ENCODE assay signal across 35 cellular contexts in the genomic region with DNA sequence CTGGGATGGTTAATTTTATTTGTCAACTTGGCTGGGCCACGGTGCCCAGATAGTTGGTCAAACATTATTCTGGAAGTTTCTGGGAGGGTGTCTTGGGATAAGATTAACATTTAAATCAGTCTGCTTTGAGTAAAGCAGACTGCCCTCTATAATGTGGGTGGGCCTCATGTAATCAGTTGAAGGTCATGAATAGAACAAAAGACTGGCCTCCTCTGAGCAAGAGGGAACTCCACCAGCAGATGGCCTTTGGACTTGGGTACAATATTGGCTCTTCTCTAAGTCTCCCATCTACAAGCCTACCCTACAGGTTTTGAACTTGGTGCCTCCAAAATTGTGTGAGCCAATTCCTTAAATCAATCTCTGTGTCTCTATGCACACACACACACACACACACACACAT.
DNase-seq lines count a peak whose midpoint lies in the region; ATAC-seq, FAIRE-seq and TF ChIP-seq lines count a peak whose summit lies in the region.
"Had no signal": no experiment of that assay in that cellular context is flagged by ENCODE, and none has a peak within 500 bp of the region (broad histone marks: within the 10 kb centered on the region; RNA-seq: fewer than 3 reads in every experiment).

No MANE protein-coding gene starts in this region.

- POLR2A ChIA-PET in HEK293 (lab: Yijun Ruan, JAX) (no interaction called here), K562 (lab: Yijun Ruan, JAX) (no interaction called here), HepG2 (lab: Yijun Ruan, JAX) (no interaction called here)

- H3K27me3 ChIP-seq in K562 (ENCODE audit: control insufficient read depth in 2 of 2, insufficient read depth in 2 of 2, low read length in 2 of 2), result peaks cover 0 to 17% of the 10 kb centered on the region in 2 experiments; a peak in 2 of 5 replicates
- peaks cover 0 to 15% of the 10 kb centered on the region in 2 experiments; a peak in 3 of 5 replicates for H3K27me3 ChIP-seq in HepG2 (ENCODE audit: control insufficient read depth in 1 of 2, insufficient read depth in 2 of 2, low read length in 2 of 2)
- H3K27me3 ChIP-seq: BE2C; BLaER1; BLaER1 treated with 17β-estradiol and CSF1 and Interleukin-3, amounts not matched to agents 10 nM and 100 nM had no signal

- no peak for ATAC-seq in K562
- ATAC-seq in HG02642 (IDR thresholded peaks at IDR 0.05; ENCODE audit: poor library complexity, unreplicated experiment), result no peak
- no peak for ATAC-seq in HepG2
- ATAC-seq: A549; CD8-positive, alpha-beta T cell had no signal

- H3K79me2 ChIP-seq in K562 (ENCODE audit: control insufficient read depth, insufficient read depth, low read length), result no peaks in the 10 kb centered on the region
- H3K79me2 ChIP-seq in HepG2 (ENCODE audit: insufficient read depth, low read length), result no peaks in the 10 kb centered on the region

- no peaks in the 10 kb centered on the region for H3K9me3 Mint-ChIP-seq in activated naive CD8-positive, alpha-beta T cell treated with anti-CD3 and anti-CD28 coated beads for 36 hours
- H3K9me3 Mint-ChIP-seq: CD4-positive, alpha-beta T cell; CD8-positive, alpha-beta memory T cell; CD8-positive, alpha-beta T cell had no signal

- H3K36me3 ChIP-seq in HEK293 (ENCODE audit: control insufficient read depth in 2 of 2, insufficient read depth in 1 of 2, low read length in 2 of 2) (no peaks in the 10 kb centered on the region), K562 (ENCODE audit: control insufficient read depth, insufficient read depth, low read length) (no peaks in the 10 kb centered on the region), HepG2 (replicated peaks in 1 of 2; ENCODE audit: control insufficient read depth in 1 of 2, insufficient read depth in 2 of 2, low read length in 2 of 2) (no peaks in the 10 kb centered on the region)
- H3K36me3 ChIP-seq: BE2C; BLaER1; BLaER1 treated with 17β-estradiol and CSF1 and Interleukin-3, amounts not matched to agents 10 nM and 100 nM had no signal

- H3K4me3 Mint-ChIP-seq in activated naive CD8-positive, alpha-beta T cell treated with anti-CD3 and anti-CD28 coated beads for 36 hours, result no peak overlapping the region
- H3K4me3 Mint-ChIP-seq: B cell; CD14-positive monocyte; CD4-positive, alpha-beta memory T cell; CD4-positive, alpha-beta T cell; CD4-positive, CD25-positive, alpha-beta regulatory T cell; CD8-positive, alpha-beta memory T cell; CD8-positive, alpha-beta T cell had no signal

- CTCF ChIA-PET in HEK293 (lab: Yijun Ruan, JAX) (interaction anchor here (0.6 kb wide), 1 partner anchor 609 kb away, joined by 3 read pairs; no protein-coding TSS in a partner anchor), K562 (lab: Yijun Ruan, JAX; ENCODE audit: low intra/inter-chr PET ratio) (no interaction called here), HepG2 (lab: Yijun Ruan, JAX; ENCODE audit: low intra/inter-chr PET ratio, low total read pairs) (no interaction called here)

- H3K27me3 Mint-ChIP-seq in activated naive CD8-positive, alpha-beta T cell treated with anti-CD3 and anti-CD28 coated beads for 36 hours, result peaks cover 3% of the 10 kb centered on the region
- H3K27me3 Mint-ChIP-seq: CD4-positive, alpha-beta memory T cell; CD4-positive, alpha-beta T cell had no signal

- no peak overlapping the region for H2AFZ ChIP-seq in K562 (ENCODE audit: low read depth, low read length)
- no peak overlapping the region for H2AFZ ChIP-seq in HepG2 (ENCODE audit: low read length)

- TF ChIP-seq POLR2A in K562 (conservative IDR thresholded peaks at IDR 0.05) (no peak), HepG2 (IDR thresholded peaks at IDR 0.05; ENCODE audit: insufficient read depth in 1 of 2, low read depth in 2 of 2, low read length in 2 of 2) (no peak)

- H3K27ac ChIP-seq in HEK293 (ENCODE audit: extremely low read depth, low read depth, low read length) (no peak overlapping the region), K562 (ENCODE audit: extremely low read depth, low read depth, low read length) (no peak overlapping the region), HepG2 (ENCODE audit: extremely low read length, insufficient read depth, low read length) (no peak overlapping the region)
- H3K27ac ChIP-seq: 22Rv1; A549; BLaER1; BLaER1 treated with 17β-estradiol and CSF1 and Interleukin-3, amounts not matched to agents 10 nM and 100 nM; C4-2B had no signal

- FAIRE-seq in K562 (lab: Jason Lieb, UNC) (no peak), HepG2 (lab: Jason Lieb, UNC) (no peak)
- FAIRE-seq: A204.1, A549, D721Med had no signal

- H3K4me1 ChIP-seq in HEK293 (ENCODE audit: control insufficient read depth, insufficient read depth, low read length), result no peaks in the 10 kb centered on the region
- H3K4me1 ChIP-seq in K562 (replicated peaks in 1 of 2; ENCODE audit: control insufficient read depth in 2 of 2, insufficient read depth in 2 of 2, low read length in 2 of 2), result no peaks in the 10 kb centered on the region
- no peaks in the 10 kb centered on the region for H3K4me1 ChIP-seq in HepG2 (ENCODE audit: insufficient read depth, low read length)
- H3K4me1 ChIP-seq: A549, Caco-2 had no signal

- no peak for DNase-seq in K562 (ENCODE audit: extremely low read depth in 1 of 4, low spot score in 3 of 4)
- peak; percentile 6 for DNase-seq in posterior vena cava (ENCODE audit: low spot score)
- DNase-seq in HepG2 (ENCODE audit: low spot score), result no peak
- DNase-seq in activated naive CD8-positive, alpha-beta T cell treated with anti-CD3 and anti-CD28 coated beads for 36 hours, result no peak
- DNase-seq: 8988T; ACHN; AML-193; BE2C; C1 segment of cervical spinal cord; Caco-2; Calu3; CD4-positive, alpha-beta memory T cell; CD4-positive, alpha-beta T cell; CD4-positive, CD25-positive, alpha-beta regulatory T cell; CD8-positive, alpha-beta memory T cell; CD8-positive, alpha-beta T cell; COR-L47; DMS 273 treated with DMSO at 0.1 percent for 48 hours; DMS153; DMS53; DMS79; DMS79 treated with DMSO at 0.1 percent for 48 hours; DND-41; EL had no signal

- H3K9ac ChIP-seq in K562 (ENCODE audit: insufficient read depth in 1 of 2, low read depth in 2 of 2, low read length in 2 of 2) (no peak overlapping the region), HepG2 (ENCODE audit: insufficient read depth, low read depth, low read length) (no peak overlapping the region)
- H3K9ac ChIP-seq: BLaER1; BLaER1 treated with 17β-estradiol and CSF1 and Interleukin-3, amounts not matched to agents 10 nM and 100 nM had no signal

- peaks cover 10% of the 10 kb centered on the region for H3K4me1 Mint-ChIP-seq in activated naive CD8-positive, alpha-beta T cell treated with anti-CD3 and anti-CD28 coated beads for 36 hours
- H3K4me1 Mint-ChIP-seq: B cell had no signal

- 0% methylated on average over 1 of the region's 1 CpG for WGBS in K562 (ENCODE audit: insufficient coverage, low coverage, missing lambda C conversion rate)
- WGBS in HepG2 (ENCODE audit: low lambda C conversion rate), result 0% methylated on average over 1 of the region's 1 CpG

- H4K20me1 ChIP-seq in K562 (replicated peaks; ENCODE audit: control insufficient read depth, insufficient read depth, low read length) (no peaks in the 10 kb centered on the region), HepG2 (ENCODE audit: insufficient read depth, low read length) (no peaks in the 10 kb centered on the region)
- H4K20me1 ChIP-seq: BLaER1; BLaER1 treated with 17β-estradiol and CSF1 and Interleukin-3, amounts not matched to agents 10 nM and 100 nM had no signal

- no peak overlapping the region for H3K4me2 ChIP-seq in K562 (ENCODE audit: insufficient read depth, low read length)
- H3K4me2 ChIP-seq in HepG2 (ENCODE audit: low read depth, low read length), result no peak overlapping the region
- H3K4me2 ChIP-seq: A549; BLaER1; BLaER1 treated with 17β-estradiol and CSF1 and Interleukin-3, amounts not matched to agents 10 nM and 100 nM had no signal

- no peak for TF ChIP-seq EP300 in K562 (IDR thresholded peaks at IDR 0.05; ENCODE audit: low read length)
- TF ChIP-seq EP300 in HepG2 (IDR thresholded peaks at IDR 0.05; ENCODE audit: low read depth in 2 of 2, low read length in 2 of 2), result no peak
- TF ChIP-seq EP300 in HepG2 (CRISPR knock-in tag; IDR thresholded peaks at IDR 0.05; ENCODE audit: borderline replicate concordance), result no peak

- in situ Hi-C loops in K562 (cut with MboI), result no loop called here
- in situ Hi-C loops in HepG2 (cut with HindIII; ENCODE audit: extremely low pct_ligation_motif_present, low pct_unique_long_range_greater_than_20kb), result no loop called here

- no peak overlapping the region for H3K4me3 ChIP-seq in HEK293 (ENCODE audit: low read depth, low read length)
- H3K4me3 ChIP-seq in K562, result no peak overlapping the region
- H3K4me3 ChIP-seq in HepG2 (replicated peaks in 1 of 3; ENCODE audit: insufficient read depth in 1 of 3, low read depth in 2 of 3, low read length in 3 of 3), result no peak overlapping the region
- H3K4me3 ChIP-seq: A549; BLaER1; BLaER1 treated with 17β-estradiol and CSF1 and Interleukin-3, amounts not matched to agents 10 nM and 100 nM had no signal

- BruUV-seq in K562 (replicated peaks; lab: Mats Ljungman, UMichigan) (no TSS peak), HepG2 (replicated peaks; lab: Mats Ljungman, UMichigan) (no TSS peak)

- no peak for TF ChIP-seq RAD21 in K562 (CRISPR knock-in tag; conservative IDR thresholded peaks at IDR 0.05 in 1 of 2, IDR thresholded peaks at IDR 0.05 in 1 of 2)
- TF ChIP-seq RAD21 in HepG2 (CRISPR knock-in tag; IDR thresholded peaks at IDR 0.05), result no peak

- H3K9me3 ChIP-seq in HEK293 (ENCODE audit: control insufficient read depth, insufficient read depth, low read depth, low read length), result no peaks in the 10 kb centered on the region
- no peaks in the 10 kb centered on the region for H3K9me3 ChIP-seq in K562 (replicated peaks; ENCODE audit: control insufficient read depth, insufficient read depth, low read depth, low read length)
- H3K9me3 ChIP-seq in HepG2 (ENCODE audit: low read length), result no peaks in the 10 kb centered on the region
- H3K9me3 ChIP-seq: A549; BE2C; BLaER1; BLaER1 treated with 17β-estradiol and CSF1 and Interleukin-3, amounts not matched to agents 10 nM and 100 nM; Caco-2 had no signal

- no peaks in the 10 kb centered on the region for H3K9me1 ChIP-seq in K562 (ENCODE audit: control insufficient read depth, insufficient read depth, low read length)

- TF ChIP-seq CTCF in HEK293 (tag by site-specific recombination; IDR thresholded peaks at IDR 0.05), result no peak
- no peak for TF ChIP-seq CTCF in K562 (IDR thresholded peaks at IDR 0.05 in 2 of 3, conservative IDR thresholded peaks at IDR 0.05 in 1 of 3; ENCODE audit: insufficient read depth in 2 of 3, low read depth in 1 of 3, low read length in 3 of 3)
- no peak for TF ChIP-seq CTCF in HepG2 (CRISPR knock-in tag; IDR thresholded peaks at IDR 0.05)

- no peak overlapping the region for H3K27ac Mint-ChIP-seq in activated naive CD8-positive, alpha-beta T cell treated with anti-CD3 and anti-CD28 coated beads for 36 hours
- H3K27ac Mint-ChIP-seq: B cell; CD14-positive monocyte; CD4-positive, alpha-beta memory T cell; CD4-positive, alpha-beta T cell; CD4-positive, CD25-positive, alpha-beta regulatory T cell; CD8-positive, alpha-beta T cell had no signal

- intact Hi-C loops in K562 (cut with micrococcal nuclease) (no loop called here), posterior vena cava (cut with DNase I) (no loop called here), HepG2 (cut with micrococcal nuclease; ENCODE audit: unreplicated experiment) (no loop called here)

- no peaks in the 10 kb centered on the region for H3K36me3 Mint-ChIP-seq in activated naive CD8-positive, alpha-beta T cell treated with anti-CD3 and anti-CD28 coated beads for 36 hours
- H3K36me3 Mint-ChIP-seq: CD14-positive monocyte; CD4-positive, alpha-beta memory T cell; CD4-positive, CD25-positive, alpha-beta regulatory T cell; CD8-positive, alpha-beta memory T cell; CD8-positive, alpha-beta T cell had no signal
